In the genomic region with DNA sequence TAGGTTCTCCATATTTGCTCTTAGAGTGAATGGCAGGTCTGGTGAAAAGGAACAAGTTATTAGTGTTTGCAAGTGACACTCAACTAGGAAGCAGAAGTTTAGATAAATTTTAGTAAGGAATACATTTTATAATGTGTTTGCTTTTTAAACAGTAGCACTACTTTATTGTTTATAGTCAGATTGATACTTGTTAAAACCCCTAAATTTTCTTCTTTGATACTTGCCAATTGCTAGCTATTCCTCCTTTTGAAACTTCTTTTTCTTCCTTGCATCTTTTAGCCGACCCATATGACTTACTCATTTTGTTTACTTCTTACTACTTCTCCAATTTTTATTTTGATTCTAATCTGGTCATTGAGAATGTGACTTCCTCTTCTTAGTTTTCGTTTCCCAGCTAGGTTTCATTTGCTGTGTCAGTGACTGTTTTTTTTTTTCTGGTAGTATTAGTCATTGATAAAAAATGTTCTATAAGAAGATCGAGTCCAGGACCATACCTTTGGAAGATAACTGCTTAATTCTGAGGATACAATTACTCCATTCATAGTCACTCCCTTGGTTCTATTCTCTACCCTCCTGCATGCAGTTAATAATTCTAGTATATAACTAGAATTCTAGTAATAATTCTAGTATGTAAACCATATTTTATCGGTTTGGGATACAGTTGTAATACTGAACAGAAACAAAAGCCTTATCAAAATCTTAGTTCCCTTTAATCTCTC, we compare ENCODE assay signal across 7 cellular contexts. TPM values are rescaled to one million over a fixed set of nuclear protein-coding genes. Genes with fewer than 3 reads are reported as not detected.
DNase-seq lines count a peak whose midpoint lies in the region; ATAC-seq lines count a peak whose summit lies in the region.

No MANE protein-coding gene starts in this region.

- DNase-seq in T-helper 17 cell (no peak), DMS114 treated with DMSO at 0.1 percent for 48 hours (lab: John Stamatoyannopoulos, UW; ENCODE audit: unreplicated experiment) (no peak), NCI-H526 (lab: John Stamatoyannopoulos, UW) (no peak)
- DNase-seq in activated CD8-positive, alpha-beta memory T cell treated with anti-CD3 and anti-CD28 coated beads for 24 hours = no peak

- peak overlapping the region; percentile 63 for H3K27ac Mint-ChIP-seq in T-helper 17 cell

- no peaks in the 10 kb centered on the region for H3K9me3 ChIP-seq in T-helper 17 cell (ENCODE audit: control insufficient read depth, low read length, poor library complexity, severe bottlenecking)

- peaks cover 14% of the 10 kb centered on the region for H3K27me3 Mint-ChIP-seq in T-helper 17 cell

- H3K4me3 Mint-ChIP-seq in T-helper 17 cell = peak overlapping the region; percentile 58

- peak overlapping the region; percentile 68 for H3K27ac ChIP-seq in layer of hippocampus (ENCODE audit: low read depth, low read length)

- H3K27me3 ChIP-seq in layer of hippocampus (ENCODE audit: control insufficient read depth, insufficient read depth, low read length) = no peaks in the 10 kb centered on the region

- no peaks in the 10 kb centered on the region for H3K36me3 Mint-ChIP-seq in T-helper 17 cell (ENCODE audit: low read depth)

- ATAC-seq in GM18868 (IDR thresholded peaks at IDR 0.05; ENCODE audit: unreplicated experiment) = peak; percentile 32
- ATAC-seq in HG03342 (IDR thresholded peaks at IDR 0.05; ENCODE audit: unreplicated experiment) = peak; percentile 24
- no peak for ATAC-seq in T-helper 17 cell

- peaks cover 23% of the 10 kb centered on the region for H3K4me1 Mint-ChIP-seq in T-helper 17 cell

RNA-seq across cellular contexts. Expression of a gene that starts 2.7 kb away (rescaled TPM):
- 10 to 100 TPM; 84.8 to 88.8 TPM for total RNA-seq in T-helper 17 cell
